ENCODE assay signal across 29 cellular contexts in the genomic region with DNA sequence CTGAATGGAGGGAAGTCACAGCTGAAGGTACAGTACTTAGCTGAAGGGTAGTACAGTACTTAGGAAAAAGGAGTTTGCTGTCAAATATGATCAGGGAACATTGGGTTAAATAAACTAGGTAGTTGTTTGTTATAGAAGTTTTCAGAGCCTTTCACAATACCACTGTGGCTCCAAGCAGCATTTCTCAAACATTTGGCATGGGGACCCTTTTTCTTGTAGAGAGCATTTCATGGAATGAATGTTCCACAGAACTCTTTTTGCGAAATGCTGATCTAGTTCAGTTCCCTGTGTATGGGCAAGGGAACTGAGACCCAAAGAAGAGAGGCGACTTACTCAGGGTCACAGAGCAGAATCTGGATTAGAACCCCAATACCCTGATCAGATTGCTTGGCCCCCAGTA. TPM values are rescaled to one million over a fixed set of nuclear protein-coding genes. Genes with fewer than 3 reads are reported as not detected.
A peak's percentile ranks its signal among the peaks of the same experiment; 100 is the strongest.
DNase-seq lines count a peak whose midpoint lies in the region; ATAC-seq and TF ChIP-seq lines count a peak whose summit lies in the region.
"Had no signal": no experiment of that assay in that cellular context is flagged by ENCODE, and none has a peak within 500 bp of the region (broad histone marks: within the 10 kb centered on the region; RNA-seq: fewer than 3 reads in every experiment).

No MANE protein-coding gene starts in this region.

- H3K27ac ChIP-seq in neural progenitor cell = peak overlapping the region; percentile 99
- H3K27ac ChIP-seq: lower lobe of right lung, PC-9, skin epidermis, upper lobe of right lung had no signal

- H3K4me1 ChIP-seq in neural progenitor cell = peaks cover 43% of the 10 kb centered on the region
- H3K4me1 ChIP-seq: lower lobe of right lung, upper lobe of right lung had no signal

- H2AFZ ChIP-seq in neural progenitor cell (replicated peaks) = no peak overlapping the region
- H2AFZ ChIP-seq: PC-9 had no signal

- H3K79me2 ChIP-seq in neural progenitor cell (ENCODE audit: low read depth) = peaks cover 23% of the 10 kb centered on the region

- no peaks in the 10 kb centered on the region for H3K36me3 ChIP-seq in neural progenitor cell
- H3K36me3 ChIP-seq: heart left ventricle, lower lobe of right lung, upper lobe of right lung had no signal

- H3K4me3 Mint-ChIP-seq in neural progenitor cell = no peak overlapping the region
- H3K4me3 Mint-ChIP-seq: activated CD8-positive, alpha-beta memory T cell treated with anti-CD3 and anti-CD28 coated beads, Interleukin-2, amount 10 ng/mL, durations not matched to agents 7 days and 5 days; activated T-cell treated with anti-CD3 and anti-CD28 coated beads, Interleukin-2, amount 50 U/mL, for 72 hours; naive thymus-derived CD4-positive, alpha-beta T cell; stimulated activated memory B cell treated with anti-CD40 and anti-IgM and Interleukin-4, amounts not matched to agents 10 μg/mL and 1 μg/mL and 100 μg/mL, for 72 hours; T-helper 1 cell treated with Interleukin-12 subunit alpha and Interleukin-12 subunit beta and Interleukin-4 antibody, amounts not matched to agents 30 μg/mL and 1 μg/mL, for 36 hours had no signal

- no peaks in the 10 kb centered on the region for H4K20me1 ChIP-seq in neural progenitor cell (ENCODE audit: low read depth)

- no peaks in the 10 kb centered on the region for H3K27me3 ChIP-seq in neural progenitor cell
- H3K27me3 ChIP-seq: heart left ventricle, upper lobe of right lung had no signal

- peak overlapping the region; percentile 20 for H3K4me2 ChIP-seq in neural progenitor cell
- H3K4me2 ChIP-seq: PC-9 had no signal

- peaks cover 46% of the 10 kb centered on the region for H3F3A ChIP-seq in neural progenitor cell (ENCODE audit: low read depth)

- H3K36me3 Mint-ChIP-seq in neural progenitor cell = peaks cover 14% of the 10 kb centered on the region
- H3K36me3 Mint-ChIP-seq: activated CD8-positive, alpha-beta memory T cell treated with anti-CD3 and anti-CD28 coated beads, Interleukin-2, amount 10 ng/mL, durations not matched to agents 7 days and 5 days had no signal

- DNase-seq in AG10803 (ENCODE audit: low read depth) = peak; percentile 33
- DNase-seq in choroid plexus epithelial cell (ENCODE audit: low read depth) = peak; percentile 44
- peak; percentile 28 for DNase-seq in fibroblast of villous mesenchyme (ENCODE audit: low read depth)
- DNase-seq in neural progenitor cell (ENCODE audit: low spot score) = no peak
- no peak for DNase-seq in NCI-H1048 (lab: John Stamatoyannopoulos, UW)
- no peak for DNase-seq in ureter (ENCODE audit: low spot score)
- no peak for DNase-seq in NOMO-1 treated with DMSO at 0.1 percent for 48 hours (lab: John Stamatoyannopoulos, UW; ENCODE audit: unreplicated experiment)
- DNase-seq: activated CD8-positive, alpha-beta memory T cell treated with anti-CD3 and anti-CD28 coated beads, Interleukin-2, amount 10 ng/mL, durations not matched to agents 7 days and 5 days; activated T-cell treated with anti-CD3 and anti-CD28 coated beads, Interleukin-2, amount 50 U/mL, for 72 hours; Calu3; DND-41; foreskin fibroblast; GF-D8; heart left ventricle; Karpas-422; kidney; lower lobe of right lung; naive thymus-derived CD4-positive, alpha-beta T cell; NCI-H1417 treated with DMSO at 0.1 percent for 48 hours; NCI-H2081; NCI-H526; PC-9; Right ventricle myocardium superior; upper lobe of right lung had no signal

- TF ChIP-seq CTCF in AG10803 (conservative IDR thresholded peaks at IDR 0.05; ENCODE audit: low read length) = no peak
- no peak for TF ChIP-seq CTCF in choroid plexus epithelial cell (conservative IDR thresholded peaks at IDR 0.05; ENCODE audit: low read depth, low read length)
- TF ChIP-seq CTCF in fibroblast of villous mesenchyme (IDR thresholded peaks at IDR 0.05; ENCODE audit: insufficient read depth, low read depth, low read length) = no peak
- no peak for TF ChIP-seq CTCF in neural progenitor cell (IDR thresholded peaks at IDR 0.05)

- no peaks in the 10 kb centered on the region for H3K9me3 ChIP-seq in neural progenitor cell (ENCODE audit: low read depth)
- H3K9me3 ChIP-seq: lower lobe of right lung, upper lobe of right lung had no signal

- no peak overlapping the region for H3K4me3 ChIP-seq in AG10803 (ENCODE audit: low read length)
- H3K4me3 ChIP-seq in choroid plexus epithelial cell (ENCODE audit: low read depth, low read length) = no peak overlapping the region
- H3K4me3 ChIP-seq in fibroblast of villous mesenchyme (ENCODE audit: low read depth, low read length) = no peak overlapping the region
- no peak overlapping the region for H3K4me3 ChIP-seq in neural progenitor cell
- H3K4me3 ChIP-seq: heart left ventricle, lower lobe of right lung, PC-9, skin epidermis, upper lobe of right lung had no signal

- H3K9ac ChIP-seq in neural progenitor cell = no peak overlapping the region

- peak overlapping the region; percentile 3 for H3K27ac Mint-ChIP-seq in neural progenitor cell
- H3K27ac Mint-ChIP-seq: activated CD8-positive, alpha-beta memory T cell treated with anti-CD3 and anti-CD28 coated beads, Interleukin-2, amount 10 ng/mL, durations not matched to agents 7 days and 5 days; activated T-cell treated with anti-CD3 and anti-CD28 coated beads, Interleukin-2, amount 50 U/mL, for 72 hours; stimulated activated memory B cell treated with anti-CD40 and anti-IgM and Interleukin-4, amounts not matched to agents 10 μg/mL and 1 μg/mL and 100 μg/mL, for 72 hours; T-helper 1 cell treated with Interleukin-12 subunit alpha and Interleukin-12 subunit beta and Interleukin-4 antibody, amounts not matched to agents 30 μg/mL and 1 μg/mL, for 36 hours had no signal

- no peaks in the 10 kb centered on the region for H3K27me3 Mint-ChIP-seq in neural progenitor cell (ENCODE audit: insufficient read depth, low read depth)
- H3K27me3 Mint-ChIP-seq: activated CD8-positive, alpha-beta memory T cell treated with anti-CD3 and anti-CD28 coated beads, Interleukin-2, amount 10 ng/mL, durations not matched to agents 7 days and 5 days; naive thymus-derived CD4-positive, alpha-beta T cell; stimulated activated memory B cell treated with anti-CD40 and anti-IgM and Interleukin-4, amounts not matched to agents 10 μg/mL and 1 μg/mL and 100 μg/mL, for 72 hours had no signal

- ATAC-seq in HG03520 (IDR thresholded peaks at IDR 0.05; ENCODE audit: unreplicated experiment) = no peak
- ATAC-seq: activated CD8-positive, alpha-beta memory T cell treated with anti-CD3 and anti-CD28 coated beads, Interleukin-2, amount 10 ng/mL, durations not matched to agents 7 days and 5 days; activated T-cell treated with anti-CD3 and anti-CD28 coated beads, Interleukin-2, amount 50 U/mL, for 72 hours; heart left ventricle; lower lobe of right lung; naive thymus-derived CD4-positive, alpha-beta T cell; SK-N-SH treated with all-trans-retinoic acid at 6 μM for 48 hours; stimulated activated memory B cell treated with anti-CD40 and anti-IgM and Interleukin-4, amounts not matched to agents 10 μg/mL and 1 μg/mL and 100 μg/mL, for 72 hours; upper lobe of right lung had no signal

- peaks cover 41% of the 10 kb centered on the region for H3K4me1 Mint-ChIP-seq in neural progenitor cell
- H3K4me1 Mint-ChIP-seq: stimulated activated memory B cell treated with anti-CD40 and anti-IgM and Interleukin-4, amounts not matched to agents 10 μg/mL and 1 μg/mL and 100 μg/mL, for 72 hours had no signal

- H3K9me3 Mint-ChIP-seq in neural progenitor cell = peaks cover 28% of the 10 kb centered on the region
- H3K9me3 Mint-ChIP-seq: activated T-cell treated with anti-CD3 and anti-CD28 coated beads, Interleukin-2, amount 50 U/mL, for 72 hours had no signal

RNA-seq across cellular contexts. Expression of a gene that starts 31.5 kb away (rescaled TPM):
- 35.8 and 61.7 TPM in 2 replicates for total RNA-seq in fibroblast of villous mesenchyme
- total RNA-seq in neural progenitor cell (ENCODE audit: low replicate concordance) = 75.2 and 110 TPM in 2 replicates
- 33.9 TPM for total RNA-seq in ureter

RNA-seq across cellular contexts. Expression of a gene that starts 42.3 kb away (rescaled TPM):
- total RNA-seq in fibroblast of villous mesenchyme = under 0.01 TPM in 2 replicates
- 35.9 and 53.9 TPM in 2 replicates for total RNA-seq in neural progenitor cell (ENCODE audit: low replicate concordance)
- total RNA-seq in ureter = 1.1 TPM

Comparison
In these comparisons a context has a peak if more than half of its experiments do, and no peak if none do; other contexts are left out.
1. DNase-seq: peak in AG10803 (single experiment), choroid plexus epithelial cell (single experiment) and fibroblast of villous mesenchyme (single experiment); none in neural progenitor cell (single experiment), NCI-H1048 (single experiment), ureter (single experiment) and NOMO-1 treated with DMSO at 0.1 percent for 48 hours (single experiment).
2. RNA of a gene that starts 42.3 kb away (total RNA-seq): 35.9 to 53.9 TPM in neural progenitor cell; 1.1 TPM in ureter (single experiment) and under 0.01 TPM in fibroblast of villous mesenchyme; every median in the first group is over 10 times any median in the second.